Comparison of ENCODE assay signal across 1 cellular context in the genomic region with DNA sequence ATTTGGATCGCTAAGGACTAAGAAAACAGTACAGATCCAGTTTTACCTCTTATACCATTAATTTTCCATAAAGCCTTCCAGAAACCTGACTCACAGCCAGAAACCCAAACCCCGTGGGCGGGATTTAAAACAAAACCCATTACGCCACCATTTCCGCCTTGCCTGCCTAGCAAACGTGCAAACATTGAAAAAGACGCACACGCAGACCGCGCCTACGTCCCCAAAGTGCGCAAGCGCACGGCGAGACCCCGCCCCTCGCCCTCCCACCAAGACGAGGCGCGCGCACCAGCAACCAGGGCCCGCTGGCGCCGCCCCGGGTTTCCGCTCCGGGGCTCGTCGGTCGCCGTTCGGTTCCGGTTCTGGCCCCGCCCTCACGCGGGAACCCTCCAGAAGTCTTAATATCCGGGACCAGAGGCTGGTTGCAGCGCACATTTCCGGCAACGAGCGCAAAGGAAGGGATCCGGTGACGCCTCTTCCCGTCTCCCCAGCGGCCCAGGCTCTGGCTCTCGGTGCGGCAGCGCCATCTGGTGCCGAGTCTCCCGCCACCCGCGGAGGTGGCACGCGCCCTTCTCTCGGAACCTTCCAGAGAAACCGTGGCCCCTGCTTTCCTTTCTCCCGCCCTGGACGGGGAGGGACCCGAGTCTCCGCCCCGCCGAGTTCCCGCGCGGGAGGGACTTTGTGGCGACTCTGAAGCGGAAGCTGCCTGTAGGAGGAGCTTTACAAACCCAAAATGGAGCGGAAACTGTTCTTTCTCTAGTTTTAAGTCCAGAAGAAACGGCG.
TF ChIP-seq lines count a peak whose summit lies in the region.

No MANE protein-coding gene starts in this region.

TF ChIP-seq in K562, 482 proteins besides CTCF, POLR2A, EP300 and RAD21 (continued from another document and continues in another):
- TF ChIP-seq, protein P1, sequence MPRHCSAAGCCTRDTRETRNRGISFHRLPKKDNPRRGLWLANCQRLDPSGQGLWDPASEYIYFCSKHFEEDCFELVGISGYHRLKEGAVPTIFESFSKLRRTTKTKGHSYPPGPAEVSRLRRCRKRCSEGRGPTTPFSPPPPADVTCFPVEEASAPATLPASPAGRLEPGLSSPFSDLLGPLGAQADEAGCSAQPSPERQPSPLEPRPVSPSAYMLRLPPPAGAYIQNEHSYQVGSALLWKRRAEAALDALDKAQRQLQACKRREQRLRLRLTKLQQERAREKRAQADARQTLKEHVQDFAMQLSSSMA (CRISPR knock-in tag; IDR thresholded peaks at IDR 0.05) = no peak
- TF ChIP-seq, protein P2, sequence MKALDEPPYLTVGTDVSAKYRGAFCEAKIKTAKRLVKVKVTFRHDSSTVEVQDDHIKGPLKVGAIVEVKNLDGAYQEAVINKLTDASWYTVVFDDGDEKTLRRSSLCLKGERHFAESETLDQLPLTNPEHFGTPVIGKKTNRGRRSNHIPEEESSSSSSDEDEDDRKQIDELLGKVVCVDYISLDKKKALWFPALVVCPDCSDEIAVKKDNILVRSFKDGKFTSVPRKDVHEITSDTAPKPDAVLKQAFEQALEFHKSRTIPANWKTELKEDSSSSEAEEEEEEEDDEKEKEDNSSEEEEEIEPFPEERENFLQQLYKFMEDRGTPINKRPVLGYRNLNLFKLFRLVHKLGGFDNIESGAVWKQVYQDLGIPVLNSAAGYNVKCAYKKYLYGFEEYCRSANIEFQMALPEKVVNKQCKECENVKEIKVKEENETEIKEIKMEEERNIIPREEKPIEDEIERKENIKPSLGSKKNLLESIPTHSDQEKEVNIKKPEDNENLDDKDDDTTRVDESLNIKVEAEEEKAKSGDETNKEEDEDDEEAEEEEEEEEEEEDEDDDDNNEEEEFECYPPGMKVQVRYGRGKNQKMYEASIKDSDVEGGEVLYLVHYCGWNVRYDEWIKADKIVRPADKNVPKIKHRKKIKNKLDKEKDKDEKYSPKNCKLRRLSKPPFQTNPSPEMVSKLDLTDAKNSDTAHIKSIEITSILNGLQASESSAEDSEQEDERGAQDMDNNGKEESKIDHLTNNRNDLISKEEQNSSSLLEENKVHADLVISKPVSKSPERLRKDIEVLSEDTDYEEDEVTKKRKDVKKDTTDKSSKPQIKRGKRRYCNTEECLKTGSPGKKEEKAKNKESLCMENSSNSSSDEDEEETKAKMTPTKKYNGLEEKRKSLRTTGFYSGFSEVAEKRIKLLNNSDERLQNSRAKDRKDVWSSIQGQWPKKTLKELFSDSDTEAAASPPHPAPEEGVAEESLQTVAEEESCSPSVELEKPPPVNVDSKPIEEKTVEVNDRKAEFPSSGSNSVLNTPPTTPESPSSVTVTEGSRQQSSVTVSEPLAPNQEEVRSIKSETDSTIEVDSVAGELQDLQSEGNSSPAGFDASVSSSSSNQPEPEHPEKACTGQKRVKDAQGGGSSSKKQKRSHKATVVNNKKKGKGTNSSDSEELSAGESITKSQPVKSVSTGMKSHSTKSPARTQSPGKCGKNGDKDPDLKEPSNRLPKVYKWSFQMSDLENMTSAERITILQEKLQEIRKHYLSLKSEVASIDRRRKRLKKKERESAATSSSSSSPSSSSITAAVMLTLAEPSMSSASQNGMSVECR (CRISPR knock-in tag; IDR thresholded peaks at IDR 0.05) = peak; percentile 67; the same call in 1 of the 2 replicates
- TF ChIP-seq RFX5 (IDR thresholded peaks at IDR 0.05; ENCODE audit: low read depth, low read length) (no peak), ZNF695 (CRISPR knock-in tag; IDR thresholded peaks at IDR 0.05) (no peak), RFX1 (IDR thresholded peaks at IDR 0.05) (no peak), JUND (IDR thresholded peaks at IDR 0.05; ENCODE audit: borderline replicate concordance, low read depth, low read length) (0 out of 2 replicates have a peak, but pooled peaks have one; percentile 15), JUND (tag; IDR thresholded peaks at IDR 0.05; ENCODE audit: borderline replicate concordance, low read depth, low read length) (no peak), ADNP (tag; IDR thresholded peaks at IDR 0.05) (no peak), KHSRP (IDR thresholded peaks at IDR 0.05) (no peak), PPARD (CRISPR knock-in tag; IDR thresholded peaks at IDR 0.05) (no peak), NFE2L1 (tag; IDR thresholded peaks at IDR 0.05; ENCODE audit: borderline replicate concordance, low read depth) (no peak), CBX5 (IDR thresholded peaks at IDR 0.05; ENCODE audit: borderline replicate concordance, low read depth) (no peak), PCBP1 (IDR thresholded peaks at IDR 0.05; ENCODE audit: low read depth, low read length, poor library complexity, severe bottlenecking) (no peak), CHD4 (IDR thresholded peaks at IDR 0.05; ENCODE audit: insufficient read depth, insufficient replicate concordance, low read depth, low read length, poor library complexity, severe bottlenecking) (no peak), ESRRB (CRISPR knock-in tag; IDR thresholded peaks at IDR 0.05; ENCODE audit: borderline replicate concordance) (no peak), ZNF134 (CRISPR knock-in tag; conservative IDR thresholded peaks at IDR 0.05) (no peak), KDM1A (IDR thresholded peaks at IDR 0.05) (no peak), YBX1 (IDR thresholded peaks at IDR 0.05) (no peak), PCBP2 (IDR thresholded peaks at IDR 0.05; ENCODE audit: low read depth, low read length, poor library complexity, severe bottlenecking) (no peak), CCAR2 (IDR thresholded peaks at IDR 0.05; ENCODE audit: low read depth, low read length) (no peak), CSDE1 (IDR thresholded peaks at IDR 0.05) (no peak), FOSL1 (tag; conservative IDR thresholded peaks at IDR 0.05) (no peak), MYBL2 (IDR thresholded peaks at IDR 0.05; ENCODE audit: low read depth) (no peak), MYBL2 (CRISPR knock-in tag; IDR thresholded peaks at IDR 0.05; ENCODE audit: borderline replicate concordance) (no peak), NR4A1 (CRISPR knock-in tag; IDR thresholded peaks at IDR 0.05) (no peak), NR4A1 (tag; IDR thresholded peaks at IDR 0.05) (no peak), PHF20 (IDR thresholded peaks at IDR 0.05; ENCODE audit: partially characterized antibody) (no peak), ZNF77 (CRISPR knock-in tag; IDR thresholded peaks at IDR 0.05) (no peak), ZNF143 (CRISPR knock-in tag; IDR thresholded peaks at IDR 0.05) (no peak), ZNF140 (CRISPR knock-in tag; IDR thresholded peaks at IDR 0.05) (no peak), ZNF445 (CRISPR knock-in tag; IDR thresholded peaks at IDR 0.05; ENCODE audit: low read depth) (no peak), ZNF316 (IDR thresholded peaks at IDR 0.05) (no peak), STAT5A (IDR thresholded peaks at IDR 0.05; ENCODE audit: borderline replicate concordance, low read length) (no peak), ZFX (CRISPR knock-in tag; IDR thresholded peaks at IDR 0.05) (peak; percentile 47; the same call in 1 of the 2 replicates), ELF4 (CRISPR knock-in tag; IDR thresholded peaks at IDR 0.05) (no peak), SIRT6 (IDR thresholded peaks at IDR 0.05; ENCODE audit: low read depth, low read length) (no peak), MTF1 (CRISPR knock-in tag; IDR thresholded peaks at IDR 0.05; ENCODE audit: borderline replicate concordance) (no peak), PML (IDR thresholded peaks at IDR 0.05; ENCODE audit: low read length) (peak; percentile 13), EWSR1 (IDR thresholded peaks at IDR 0.05; ENCODE audit: borderline replicate concordance, low read depth, partially characterized antibody) (no peak), GATAD2A (IDR thresholded peaks at IDR 0.05) (no peak), RCOR1 (IDR thresholded peaks at IDR 0.05; ENCODE audit: borderline replicate concordance in 1 of 2, low read depth in 2 of 2, low read length in 2 of 2) (no peak), TCF3 (CRISPR knock-in tag; IDR thresholded peaks at IDR 0.05) (no peak), ZKSCAN3 (CRISPR knock-in tag; IDR thresholded peaks at IDR 0.05) (no peak), IFI16 (CRISPR knock-in tag; IDR thresholded peaks at IDR 0.05) (no peak)
- TF ChIP-seq, protein P3, sequence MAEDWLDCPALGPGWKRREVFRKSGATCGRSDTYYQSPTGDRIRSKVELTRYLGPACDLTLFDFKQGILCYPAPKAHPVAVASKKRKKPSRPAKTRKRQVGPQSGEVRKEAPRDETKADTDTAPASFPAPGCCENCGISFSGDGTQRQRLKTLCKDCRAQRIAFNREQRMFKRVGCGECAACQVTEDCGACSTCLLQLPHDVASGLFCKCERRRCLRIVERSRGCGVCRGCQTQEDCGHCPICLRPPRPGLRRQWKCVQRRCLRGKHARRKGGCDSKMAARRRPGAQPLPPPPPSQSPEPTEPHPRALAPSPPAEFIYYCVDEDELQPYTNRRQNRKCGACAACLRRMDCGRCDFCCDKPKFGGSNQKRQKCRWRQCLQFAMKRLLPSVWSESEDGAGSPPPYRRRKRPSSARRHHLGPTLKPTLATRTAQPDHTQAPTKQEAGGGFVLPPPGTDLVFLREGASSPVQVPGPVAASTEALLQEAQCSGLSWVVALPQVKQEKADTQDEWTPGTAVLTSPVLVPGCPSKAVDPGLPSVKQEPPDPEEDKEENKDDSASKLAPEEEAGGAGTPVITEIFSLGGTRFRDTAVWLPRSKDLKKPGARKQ (CRISPR knock-in tag; IDR thresholded peaks at IDR 0.05) = no peak
- TF ChIP-seq, protein P4, sequence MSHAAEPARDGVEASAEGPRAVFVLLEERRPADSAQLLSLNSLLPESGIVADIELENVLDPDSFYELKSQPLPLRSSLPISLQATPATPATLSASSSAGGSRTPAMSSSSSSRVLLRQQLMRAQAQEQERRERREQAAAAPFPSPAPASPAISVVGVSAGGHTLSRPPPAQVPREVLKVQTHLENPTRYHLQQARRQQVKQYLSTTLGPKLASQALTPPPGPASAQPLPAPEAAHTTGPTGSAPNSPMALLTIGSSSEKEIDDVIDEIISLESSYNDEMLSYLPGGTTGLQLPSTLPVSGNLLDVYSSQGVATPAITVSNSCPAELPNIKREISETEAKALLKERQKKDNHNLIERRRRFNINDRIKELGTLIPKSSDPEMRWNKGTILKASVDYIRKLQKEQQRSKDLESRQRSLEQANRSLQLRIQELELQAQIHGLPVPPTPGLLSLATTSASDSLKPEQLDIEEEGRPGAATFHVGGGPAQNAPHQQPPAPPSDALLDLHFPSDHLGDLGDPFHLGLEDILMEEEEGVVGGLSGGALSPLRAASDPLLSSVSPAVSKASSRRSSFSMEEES (CRISPR knock-in tag; IDR thresholded peaks at IDR 0.05) = no peak
- TF ChIP-seq, protein P5, sequence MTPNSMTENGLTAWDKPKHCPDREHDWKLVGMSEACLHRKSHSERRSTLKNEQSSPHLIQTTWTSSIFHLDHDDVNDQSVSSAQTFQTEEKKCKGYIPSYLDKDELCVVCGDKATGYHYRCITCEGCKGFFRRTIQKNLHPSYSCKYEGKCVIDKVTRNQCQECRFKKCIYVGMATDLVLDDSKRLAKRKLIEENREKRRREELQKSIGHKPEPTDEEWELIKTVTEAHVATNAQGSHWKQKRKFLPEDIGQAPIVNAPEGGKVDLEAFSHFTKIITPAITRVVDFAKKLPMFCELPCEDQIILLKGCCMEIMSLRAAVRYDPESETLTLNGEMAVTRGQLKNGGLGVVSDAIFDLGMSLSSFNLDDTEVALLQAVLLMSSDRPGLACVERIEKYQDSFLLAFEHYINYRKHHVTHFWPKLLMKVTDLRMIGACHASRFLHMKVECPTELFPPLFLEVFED (CRISPR knock-in tag; conservative IDR thresholded peaks at IDR 0.05) = no peak
- TF ChIP-seq, protein P6, sequence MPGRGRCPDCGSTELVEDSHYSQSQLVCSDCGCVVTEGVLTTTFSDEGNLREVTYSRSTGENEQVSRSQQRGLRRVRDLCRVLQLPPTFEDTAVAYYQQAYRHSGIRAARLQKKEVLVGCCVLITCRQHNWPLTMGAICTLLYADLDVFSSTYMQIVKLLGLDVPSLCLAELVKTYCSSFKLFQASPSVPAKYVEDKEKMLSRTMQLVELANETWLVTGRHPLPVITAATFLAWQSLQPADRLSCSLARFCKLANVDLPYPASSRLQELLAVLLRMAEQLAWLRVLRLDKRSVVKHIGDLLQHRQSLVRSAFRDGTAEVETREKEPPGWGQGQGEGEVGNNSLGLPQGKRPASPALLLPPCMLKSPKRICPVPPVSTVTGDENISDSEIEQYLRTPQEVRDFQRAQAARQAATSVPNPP (IDR thresholded peaks at IDR 0.05; ENCODE audit: borderline replicate concordance, insufficient read depth, insufficient read length) = no peak
- TF ChIP-seq, protein P7, sequence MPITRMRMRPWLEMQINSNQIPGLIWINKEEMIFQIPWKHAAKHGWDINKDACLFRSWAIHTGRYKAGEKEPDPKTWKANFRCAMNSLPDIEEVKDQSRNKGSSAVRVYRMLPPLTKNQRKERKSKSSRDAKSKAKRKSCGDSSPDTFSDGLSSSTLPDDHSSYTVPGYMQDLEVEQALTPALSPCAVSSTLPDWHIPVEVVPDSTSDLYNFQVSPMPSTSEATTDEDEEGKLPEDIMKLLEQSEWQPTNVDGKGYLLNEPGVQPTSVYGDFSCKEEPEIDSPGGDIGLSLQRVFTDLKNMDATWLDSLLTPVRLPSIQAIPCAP (CRISPR knock-in tag; IDR thresholded peaks at IDR 0.05; ENCODE audit: borderline replicate concordance) = no peak; the same call in 1 of the 2 replicates
- TF ChIP-seq, protein P8, sequence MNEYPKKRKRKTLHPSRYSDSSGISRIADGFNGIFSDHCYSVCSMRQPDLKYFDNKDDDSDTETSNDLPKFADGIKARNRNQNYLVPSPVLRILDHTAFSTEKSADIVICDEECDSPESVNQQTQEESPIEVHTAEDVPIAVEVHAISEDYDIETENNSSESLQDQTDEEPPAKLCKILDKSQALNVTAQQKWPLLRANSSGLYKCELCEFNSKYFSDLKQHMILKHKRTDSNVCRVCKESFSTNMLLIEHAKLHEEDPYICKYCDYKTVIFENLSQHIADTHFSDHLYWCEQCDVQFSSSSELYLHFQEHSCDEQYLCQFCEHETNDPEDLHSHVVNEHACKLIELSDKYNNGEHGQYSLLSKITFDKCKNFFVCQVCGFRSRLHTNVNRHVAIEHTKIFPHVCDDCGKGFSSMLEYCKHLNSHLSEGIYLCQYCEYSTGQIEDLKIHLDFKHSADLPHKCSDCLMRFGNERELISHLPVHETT (CRISPR knock-in tag; conservative IDR thresholded peaks at IDR 0.05 in 1 of 2, IDR thresholded peaks at IDR 0.05 in 1 of 2) = peak in 1 of 2 experiments; percentile 100; a peak in 2 of 4 replicates
